Comparison of ENCODE assay signal across 8 cellular contexts in the genomic region with DNA sequence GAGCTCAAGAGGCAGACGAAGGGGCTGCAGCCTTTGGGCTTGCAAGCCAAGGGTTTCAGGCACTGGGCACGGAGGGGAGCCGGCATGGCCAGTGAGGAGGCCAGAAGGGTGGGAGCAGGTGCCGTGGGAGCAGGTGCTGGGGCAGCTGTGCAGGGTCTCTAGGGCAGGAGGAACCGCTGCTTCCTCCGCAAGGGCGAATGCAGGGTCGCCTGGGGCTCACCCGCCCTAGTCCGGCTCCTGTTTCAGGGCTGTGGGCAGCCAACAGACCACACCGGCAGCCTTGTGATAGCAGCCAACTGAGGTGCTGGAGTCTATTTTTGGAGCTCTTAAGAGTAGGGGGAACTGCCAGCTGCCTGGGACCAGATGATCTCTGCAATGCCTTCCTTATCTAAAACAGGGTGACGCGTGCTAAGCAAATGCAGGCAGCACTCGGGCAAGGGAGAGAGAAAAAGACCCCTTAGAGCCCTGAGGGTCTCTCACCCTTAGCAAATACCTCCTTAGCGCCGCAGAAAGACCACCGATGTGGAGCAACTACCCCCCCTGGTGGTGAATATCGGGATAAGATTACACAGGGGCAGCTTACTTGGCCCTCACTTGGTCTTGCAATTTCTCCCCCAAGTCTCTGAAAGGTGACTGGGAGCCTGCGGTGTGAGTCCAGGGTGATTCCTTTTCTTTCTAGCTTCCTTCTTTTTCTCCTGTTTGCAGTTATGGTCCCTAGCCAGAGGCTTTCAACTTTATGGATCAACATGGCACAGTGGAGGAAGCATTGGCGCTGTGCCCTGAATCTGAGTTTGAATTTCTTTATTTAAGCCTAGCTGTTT. TPM values are rescaled to one million over a fixed set of nuclear protein-coding genes. Genes with fewer than 3 reads are reported as not detected.
DNase-seq lines count a peak whose midpoint lies in the region; ATAC-seq, FAIRE-seq and TF ChIP-seq lines count a peak whose summit lies in the region.

No MANE protein-coding gene starts in this region.

- peak; percentile 83 for FAIRE-seq in GM19239 (lab: Jason Lieb, UNC)
- FAIRE-seq in pancreas (lab: Jason Lieb, UNC) = no peak

- H3K4me3 ChIP-seq in AG10803 (ENCODE audit: low read length) (peak overlapping the region; percentile 24; the same call in 1 of the 2 replicates), pancreas (peak overlapping the region in 1 of 4 donors; percentile 27), upper lobe of left lung (peak overlapping the region in 3 of 4 donors; percentile 7 to 24 (median 22))

- intact Hi-C loops in pancreas (cut with DNase I) = loop anchor here in 1 of 3 donors (10.0 kb wide), 1 partner anchor 179 kb away; no protein-coding TSS in a partner anchor

- ATAC-seq in pancreas (peak; percentile 57 to 81 (median 70)), upper lobe of left lung (ENCODE audit: low FRiP score in 2 of 2) (peak; percentile 72 to 87)

- 20 to 22% methylated on average over 20 of the region's 20 CpGs for WGBS in pancreas, 2 donors
- WGBS in upper lobe of left lung, 2 donors = 10 to 12% methylated on average over 15 to 20 of the region's 20 CpGs

- TF ChIP-seq CTCF in AG10803 (conservative IDR thresholded peaks at IDR 0.05; ENCODE audit: low read length) (peak; percentile 81), pancreas (IDR thresholded peaks at IDR 0.05) (peak; percentile 74 to 86 (median 80)), upper lobe of left lung (IDR thresholded peaks at IDR 0.05) (peak; percentile 79 to 87 (median 83))

- H3K4me1 ChIP-seq in pancreas (peaks cover 11 to 18% (median 15%) of the 10 kb centered on the region in 3 donors), upper lobe of left lung (peaks cover 10 to 21% (median 16%) of the 10 kb centered on the region in 4 donors)

- no peak for TF ChIP-seq POLR2A in upper lobe of left lung (IDR thresholded peaks at IDR 0.05)

- DNase-seq in AG10803 (ENCODE audit: low read depth) (peak; percentile 53), GM19239 (ENCODE audit: insufficient read length, low spot score) (peak; percentile 57), LoVo (ENCODE audit: low spot score) (peak; percentile 57), SHP77 (lab: John Stamatoyannopoulos, UW) (peak; percentile 41 to 46), glomerular visceral epithelial cell (ENCODE audit: extremely low spot score) (peak; percentile 72), pancreas (peak; percentile 42 to 74 (median 66)), upper lobe of left lung (peak; percentile 57 to 77)
- DNase-seq in activated effector memory CD4-positive, alpha-beta T cell treated with Interleukin-2 at 50 U/mL for 16 hours = peak; percentile 34

- TF ChIP-seq EP300 in upper lobe of left lung (IDR thresholded peaks at IDR 0.05) = no peak

- H3K9me3 ChIP-seq in pancreas (no peaks in the 10 kb centered on the region), upper lobe of left lung (no peaks in the 10 kb centered on the region)

- H3K27me3 ChIP-seq in pancreas = no peaks in the 10 kb centered on the region
- H3K27me3 ChIP-seq in upper lobe of left lung = no peaks in the 10 kb centered on the region

- no peaks in the 10 kb centered on the region for H3K36me3 ChIP-seq in pancreas
- no peaks in the 10 kb centered on the region for H3K36me3 ChIP-seq in upper lobe of left lung

- H3K27ac ChIP-seq in pancreas = no peak overlapping the region
- peak overlapping the region in 1 of 4 donors; percentile 44 for H3K27ac ChIP-seq in upper lobe of left lung

RNA-seq across cellular contexts. Expression of a gene that starts 20.7 kb away (rescaled TPM):
- total RNA-seq in pancreas (10 to 100 TPM; 28.3 to 55.7 (median 30.8) TPM), upper lobe of left lung (100 to 1,000 TPM in 2 of 6 donors, 10 to 100 TPM in 4; 64.8 to 135 (median 84.3) TPM)
- polyA plus RNA-seq in pancreas = 10 to 100 TPM; 38.8 to 48.9 TPM

RNA-seq across cellular contexts. Expression of a gene that starts 28.7 kb away (rescaled TPM):
- 1 to 10 TPM; 2.3 to 7.0 (median 3.8) TPM for total RNA-seq in pancreas
- polyA plus RNA-seq in pancreas = 1 to 10 TPM; 2.4 to 4.8 TPM
- total RNA-seq in upper lobe of left lung = 10 to 100 TPM in 2 of 6 donors, 1 to 10 TPM in 4; 4.1 to 20.7 (median 7.0) TPM

RNA-seq across cellular contexts. Expression of a gene that starts 51.8 kb away (rescaled TPM):
- total RNA-seq in pancreas = 10 to 100 TPM; 20.9 to 35.7 (median 27.7) TPM
- polyA plus RNA-seq in pancreas = 10 to 100 TPM; 28.8 to 37.9 TPM
- 10 to 100 TPM; 32.6 to 84.9 (median 45.4) TPM for total RNA-seq in upper lobe of left lung
